ENCODE assay signal across 33 cellular contexts in genomic region chr20:8229090-8229489, GRCh38.
"Had no signal": no experiment of that assay in that cellular context is flagged by ENCODE, and none has a peak within 500 bp of the region (broad histone marks: within the 10 kb centered on the region; RNA-seq: fewer than 3 reads in every experiment).

No MANE protein-coding gene starts in this region.

- H3K9me3 ChIP-seq: MG63 had no signal

- H3K36me3 ChIP-seq: MG63 had no signal

- H3K27ac ChIP-seq: KMS-11 had no signal

- DNase-seq: Karpas-422, Kasumi-1, KBM-7, KG1, MG63, MM.1S, MV-4-11, NCI-H1048, NCI-H1092, NCI-H1092 treated with DMSO at 0.1 percent for 48 hours, NCI-H1105, NCI-H1105 treated with DMSO at 0.1 percent for 48 hours, NCI-H1417, NCI-H1417 treated with DMSO at 0.1 percent for 48 hours, NCI-H1436, NCI-H1436 treated with DMSO at 0.1 percent for 48 hours, NCI-H146, NCI-H1694, NCI-H1694 treated with DMSO at 0.1 percent for 48 hours, NCI-H187, NCI-H187 treated with DMSO at 0.1 percent for 48 hours, NCI-H1930, NCI-H2081, NCI-H2081 treated with DMSO at 0.1 percent for 48 hours, NCI-H2107, NCI-H2171, NCI-H2171 treated with DMSO at 0.1 percent for 48 hours, NCI-H2227 treated with DMSO at 0.1 percent for 48 hours, NCI-H226, NCI-H345, NCI-H446, NCI-H446 treated with DMSO at 0.1 percent for 48 hours had no signal

- H3K27me3 ChIP-seq: MG63 had no signal

- H3K9ac ChIP-seq: KMS-11 had no signal

- H3K4me3 ChIP-seq: MG63 had no signal
